8 cellular contexts compared by ENCODE assay signal in genomic region chr2:167264380-167264779, GRCh38. TPM values are rescaled to one million over a fixed set of nuclear protein-coding genes. Genes with fewer than 3 reads are reported as not detected.
DNase-seq lines count a peak whose midpoint lies in the region; ATAC-seq and TF ChIP-seq lines count a peak whose summit lies in the region.

No MANE protein-coding gene starts in this region.

- no peak overlapping the region for H3K4me2 ChIP-seq in GM23248 (ENCODE audit: unreplicated experiment)

- no peak overlapping the region for H3K4me3 ChIP-seq in GM23248

- H3K79me2 ChIP-seq in GM23248 (ENCODE audit: insufficient read depth), result no peaks in the 10 kb centered on the region

- H3K27ac ChIP-seq in GM23248, result no peak overlapping the region

- no peaks in the 10 kb centered on the region for H3K36me3 ChIP-seq in GM23248 (ENCODE audit: low read depth)

- no peaks in the 10 kb centered on the region for H3K9me3 ChIP-seq in GM23248 (ENCODE audit: low read depth)

- no peaks in the 10 kb centered on the region for H3F3A ChIP-seq in GM23248 (ENCODE audit: insufficient read depth)

- intact Hi-C loops in activated CD4-positive, alpha-beta memory T cell treated with anti-CD3 and anti-CD28 coated beads for 36 hours (cut with micrococcal nuclease), result no loop called here

- CTCF ChIA-PET in activated CD4-positive, alpha-beta memory T cell treated with anti-CD3 and anti-CD28 coated beads for 36 hours (lab: Charles Lee), result no interaction called here

- in situ Hi-C loops in GM23248 (cut with MboI), result no loop called here

- H3K9me2 ChIP-seq in GM23248 (ENCODE audit: insufficient read depth), result no peaks in the 10 kb centered on the region

- no peaks in the 10 kb centered on the region for H3K27me3 Mint-ChIP-seq in neural crest cell (ENCODE audit: low read depth)
- H3K27me3 Mint-ChIP-seq in activated CD4-positive, alpha-beta memory T cell treated with anti-CD3 and anti-CD28 coated beads for 36 hours, result no peaks in the 10 kb centered on the region

- no peaks in the 10 kb centered on the region for H3K4me1 ChIP-seq in GM23248 (ENCODE audit: insufficient read depth)

- H4K20me1 ChIP-seq in GM23248 (ENCODE audit: insufficient read depth), result no peaks in the 10 kb centered on the region

- 44 to 49% methylated on average over 5 of the region's 5 CpGs for WGBS in GM23248 (ENCODE audit: low coverage in 1 of 2, low lambda C conversion rate in 2 of 2, missing lambda C conversion rate in 2 of 2), 2 experiments

- H3K4me3 Mint-ChIP-seq in neural crest cell, result no peak overlapping the region
- no peak overlapping the region for H3K4me3 Mint-ChIP-seq in activated CD4-positive, alpha-beta memory T cell treated with anti-CD3 and anti-CD28 coated beads for 36 hours

- ATAC-seq in GM21528 (IDR thresholded peaks at IDR 0.05; ENCODE audit: low FRiP score, unreplicated experiment) (no peak), HG03565 (IDR thresholded peaks at IDR 0.05; ENCODE audit: unreplicated experiment) (no peak)

- TF ChIP-seq CTCF in neural crest cell (conservative IDR thresholded peaks at IDR 0.05), result peak; percentile 16

- POLR2A ChIA-PET in activated CD4-positive, alpha-beta memory T cell treated with anti-CD3 and anti-CD28 coated beads for 36 hours (lab: Charles Lee), result no interaction called here

- H3K36me3 Mint-ChIP-seq in neural crest cell (ENCODE audit: low read depth), result peaks cover 12% of the 10 kb centered on the region
- peaks cover 4% of the 10 kb centered on the region for H3K36me3 Mint-ChIP-seq in activated CD4-positive, alpha-beta memory T cell treated with anti-CD3 and anti-CD28 coated beads for 36 hours

- peak; percentile 16 for DNase-seq in GM23248
- peak; percentile 44 for DNase-seq in NCI-H2171 treated with DMSO at 0.1 percent for 48 hours (lab: John Stamatoyannopoulos, UW)
- DNase-seq in dermis blood vessel endothelial cell, result peak; percentile 9
- DNase-seq in neural crest cell (ENCODE audit: low read depth, low spot score), result no peak
- no peak for DNase-seq in activated CD4-positive, alpha-beta memory T cell treated with anti-CD3 and anti-CD28 coated beads for 36 hours
- no peak for DNase-seq in amniotic stem cell (lab: John Stamatoyannopoulos, UW)

- H3K9me3 Mint-ChIP-seq in neural crest cell, result peaks cover 16% of the 10 kb centered on the region
- peaks cover 20% of the 10 kb centered on the region for H3K9me3 Mint-ChIP-seq in activated CD4-positive, alpha-beta memory T cell treated with anti-CD3 and anti-CD28 coated beads for 36 hours

- no peak overlapping the region for H2AFZ ChIP-seq in GM23248

- no peak overlapping the region for H3K27ac Mint-ChIP-seq in neural crest cell (ENCODE audit: unreplicated experiment)
- H3K27ac Mint-ChIP-seq in activated CD4-positive, alpha-beta memory T cell treated with anti-CD3 and anti-CD28 coated beads for 36 hours, result no peak overlapping the region

- no peaks in the 10 kb centered on the region for H3K27me3 ChIP-seq in GM23248 (replicated peaks; ENCODE audit: insufficient read depth)

- H3K9ac ChIP-seq in GM23248, result no peak overlapping the region

- H3K4me1 Mint-ChIP-seq in neural crest cell, result no peaks in the 10 kb centered on the region
- H3K4me1 Mint-ChIP-seq in activated CD4-positive, alpha-beta memory T cell treated with anti-CD3 and anti-CD28 coated beads for 36 hours (ENCODE audit: low read depth), result no peaks in the 10 kb centered on the region

RNA-seq across cellular contexts. Expression of gene B3GALT1, which starts 28.4 kb away (rescaled TPM):
- not detected in 2 replicates for total RNA-seq in GM23248 (2014; rRNA removed; shearing (Covaris generic))
- not detected in 2 replicates for polyA plus RNA-seq in GM23248 (2016; fragmentation: Nextera tagmentation; extraction: Ambion mirVana)
- total RNA-seq in dermis blood vessel endothelial cell (not detected in 2 replicates), neural crest cell (4.1 and 4.4 TPM in 2 replicates)
- total RNA-seq in activated CD4-positive, alpha-beta memory T cell treated with anti-CD3 and anti-CD28 coated beads for 36 hours, result not detected

Comparison
In these comparisons a context has a peak if more than half of its experiments do, and no peak if none do; other contexts are left out.
1. DNase-seq: peak in GM23248 (single experiment), NCI-H2171 treated with DMSO at 0.1 percent for 48 hours (single experiment) and dermis blood vessel endothelial cell (single experiment); none in neural crest cell (single experiment), activated CD4-positive, alpha-beta memory T cell treated with anti-CD3 and anti-CD28 coated beads for 36 hours (single experiment) and amniotic stem cell (single experiment).